9 cellular contexts compared by ENCODE assay signal in genomic region chrX:147917700-147918694, GRCh38. TPM values are rescaled to one million over a fixed set of nuclear protein-coding genes. Genes with fewer than 3 reads are reported as not detected.
DNase-seq lines count a peak whose midpoint lies in the region; ATAC-seq and TF ChIP-seq lines count a peak whose summit lies in the region.
"Had no signal": no experiment of that assay in that cellular context is flagged by ENCODE, and none has a peak within 500 bp of the region (broad histone marks: within the 10 kb centered on the region; RNA-seq: fewer than 3 reads in every experiment).

No MANE protein-coding gene starts in this region.

- no peak overlapping the region for H2AFZ ChIP-seq in Karpas-422 (ENCODE audit: low read length)

- no peaks in the 10 kb centered on the region for H3K27me3 Mint-ChIP-seq in effector memory CD8-positive, alpha-beta T cell

- peak overlapping the region; percentile 72 to 75 for H3K4me3 Mint-ChIP-seq in effector memory CD8-positive, alpha-beta T cell

- no peaks in the 10 kb centered on the region for H3K36me3 ChIP-seq in Karpas-422 (ENCODE audit: insufficient read depth, low read length)
- no peaks in the 10 kb centered on the region for H3K36me3 ChIP-seq in body of pancreas (replicated peaks in 1 of 2; ENCODE audit: insufficient read depth in 1 of 2, low read depth in 2 of 2)

- no peak for TF ChIP-seq CTCF in GM13977 (IDR thresholded peaks at IDR 0.05; ENCODE audit: extremely low read depth, insufficient read depth, missing control alignments)
- TF ChIP-seq CTCF in body of pancreas (IDR thresholded peaks at IDR 0.05): no peak

- H3K9me3 ChIP-seq in Karpas-422 (ENCODE audit: low read length) (no peaks in the 10 kb centered on the region), body of pancreas (no peaks in the 10 kb centered on the region)

- in situ Hi-C loops in GM13977 (cut with MboI; ENCODE audit: low pct_unique_long_range_greater_than_20kb, low sequenced_read_pairs, unreplicated experiment): no loop called here

- ATAC-seq in GM21528 (IDR thresholded peaks at IDR 0.05; ENCODE audit: low FRiP score, unreplicated experiment) (peak; percentile 92), body of pancreas (no peak)
- peak; percentile 89 for ATAC-seq in effector memory CD8-positive, alpha-beta T cell (replicated peaks)

- H3K9me2 ChIP-seq in Karpas-422 (replicated peaks; ENCODE audit: insufficient read depth, low read length): no peaks in the 10 kb centered on the region

- intact Hi-C loops in body of pancreas (cut with DNase I): no loop called here

- H3K4me1 Mint-ChIP-seq in effector memory CD8-positive, alpha-beta T cell (ENCODE audit: low read depth in 2 of 2): peaks cover 28 to 51% of the 10 kb centered on the region in 2 donors

- WGBS in body of pancreas, 2 donors: 54 to 62% methylated on average over 10 of the region's 10 CpGs

- peaks cover 98% of the 10 kb centered on the region for H3K79me2 ChIP-seq in Karpas-422 (ENCODE audit: low read length)

- H3K36me3 Mint-ChIP-seq in effector memory CD8-positive, alpha-beta T cell (ENCODE audit: insufficient read depth): peaks cover 4% of the 10 kb centered on the region

- H3K27ac ChIP-seq in Karpas-422 (ENCODE audit: low read length) (no peak overlapping the region), body of pancreas (no peak overlapping the region)
- H3K27ac ChIP-seq: KMS-11 had no signal

- H3K4me2 ChIP-seq in Karpas-422 (ENCODE audit: low read depth, low read length, poor library complexity, severe bottlenecking): peak overlapping the region; percentile 10
- H3K4me2 ChIP-seq: KMS-11 had no signal

- H3K4me1 ChIP-seq in Karpas-422 (ENCODE audit: low read length) (peaks cover 53% of the 10 kb centered on the region), body of pancreas (no peaks in the 10 kb centered on the region)

- H3K27me3 ChIP-seq in Karpas-422 (ENCODE audit: low read length) (no peaks in the 10 kb centered on the region), body of pancreas (no peaks in the 10 kb centered on the region)

- no peaks in the 10 kb centered on the region for H3K9me3 Mint-ChIP-seq in effector memory CD8-positive, alpha-beta T cell

- peak; percentile 24 for DNase-seq in GM13977 (ENCODE audit: low spot score)
- DNase-seq in Karpas-422: peak; percentile 52
- DNase-seq in effector memory CD8-positive, alpha-beta T cell: no peak
- DNase-seq in SIG-M5 (lab: John Stamatoyannopoulos, UW): no peak
- DNase-seq in body of pancreas: no peak
- no peak for DNase-seq in dedifferentiated amniotic fluid mesenchymal stem cell (ENCODE audit: extremely low spot score)
- no peak for DNase-seq in stimulated activated CD4-positive, alpha-beta T cell treated with anti-CD3 and anti-CD28 coated beads, Interleukin-1b, Interleukin-23, amount 100 ng/mL, for 48 hours

- no peak for TF ChIP-seq POLR2A in body of pancreas (IDR thresholded peaks at IDR 0.05)

- H3K27ac Mint-ChIP-seq in effector memory CD8-positive, alpha-beta T cell: peak overlapping the region; percentile 38 to 93

- H4K20me1 ChIP-seq in Karpas-422 (ENCODE audit: insufficient read depth, low read depth, low read length): no peaks in the 10 kb centered on the region

- H3K9ac ChIP-seq in Karpas-422 (ENCODE audit: low read length): no peak overlapping the region
- H3K9ac ChIP-seq: KMS-11 had no signal

- no peak overlapping the region for H3K4me3 ChIP-seq in Karpas-422 (ENCODE audit: low read length)
- no peak overlapping the region for H3K4me3 ChIP-seq in body of pancreas

RNA-seq across cellular contexts. Expression of gene FMR1, which starts 6.3 kb away (rescaled TPM):
- total RNA-seq in Karpas-422 (2014; rRNA removed; shearing (Covaris generic); ENCODE audit: low replicate concordance): 36.5 and 36.6 TPM in 2 replicates
- total RNA-seq in body of pancreas: 10 to 100 TPM; 19.1 to 24.4 TPM

Comparison
In these comparisons a context has a peak if more than half of its experiments do, and no peak if none do; other contexts are left out.
1. DNase-seq: peak in GM13977 (single experiment) and Karpas-422 (single experiment); none in effector memory CD8-positive, alpha-beta T cell (0 of 3), SIG-M5 (single experiment), body of pancreas (0 of 4), dedifferentiated amniotic fluid mesenchymal stem cell (single experiment) and stimulated activated CD4-positive, alpha-beta T cell treated with anti-CD3 and anti-CD28 coated beads, Interleukin-1b, Interleukin-23, amount 100 ng/mL, for 48 hours (single experiment).